ENCODE assay signal across 34 cellular contexts in the genomic region with DNA sequence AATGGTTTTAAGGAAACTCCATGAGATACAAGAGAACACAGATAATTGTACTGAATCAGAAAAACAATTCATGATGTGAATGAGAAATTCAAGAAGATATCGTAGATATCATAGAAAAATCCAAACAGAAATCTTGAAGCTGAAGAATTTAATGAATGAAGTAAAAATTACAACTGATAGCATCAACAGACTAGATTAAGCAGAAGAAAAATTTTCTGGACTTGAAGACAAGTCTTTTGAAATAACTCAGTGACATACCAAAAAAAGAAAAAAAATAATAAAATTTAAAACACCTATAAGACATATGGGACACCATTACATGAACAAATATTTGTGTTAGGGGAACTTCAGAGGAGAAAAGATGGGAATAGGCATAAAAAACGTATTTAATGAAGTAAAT.
"Had no signal": no experiment of that assay in that cellular context is flagged by ENCODE, and none has a peak within 500 bp of the region (broad histone marks: within the 10 kb centered on the region; RNA-seq: fewer than 3 reads in every experiment).

No MANE protein-coding gene starts in this region.

- DNase-seq: activated effector memory CD4-positive, alpha-beta T cell treated with anti-CD3 and anti-CD28 coated beads, Interleukin-2, amount 50 U/mL, for 16 hours; activated effector memory CD4-positive, alpha-beta T cell treated with Interleukin-2 at 50 U/mL for 16 hours; activated gamma-delta T cell; activated gamma-delta T cell treated with Interleukin-2 at 50 U/mL for 16 hours; activated naive CD4-positive, alpha-beta T cell; activated naive CD4-positive, alpha-beta T cell treated with anti-CD3 and anti-CD28 coated beads for 36 hours; activated naive CD4-positive, alpha-beta T cell treated with anti-CD3 and anti-CD28 coated beads, Interleukin-2, amount 10 ng/mL, durations not matched to agents 7 days and 5 days; activated naive CD4-positive, alpha-beta T cell treated with anti-CD3 and anti-CD28 coated beads, Interleukin-2, amount 50 U/mL, for 16 hours; activated naive CD4-positive, alpha-beta T cell treated with Interleukin-2 at 50 U/mL for 16 hours; activated naive CD8-positive, alpha-beta T cell treated with anti-CD3 and anti-CD28 coated beads for 36 hours; activated naive CD8-positive, alpha-beta T cell treated with anti-CD3 and anti-CD28 coated beads, Interleukin-2, amount 10 ng/mL, durations not matched to agents 7 days and 5 days; activated naive CD8-positive, alpha-beta T cell treated with anti-CD3 and anti-CD28 coated beads, Interleukin-2, amount 50 U/mL, for 24 hours; activated T-cell treated with anti-CD3 and anti-CD28 coated beads, Interleukin-2, amount 50 U/mL, for 1 hour; activated T-cell treated with anti-CD3 and anti-CD28 coated beads, Interleukin-2, amount 50 U/mL, for 24 hours; activated T-cell treated with anti-CD3 and anti-CD28 coated beads, Interleukin-2, amount 50 U/mL, for 4 hours; activated T-cell treated with anti-CD3 and anti-CD28 coated beads, Interleukin-2, amount 50 U/mL, for 48 hours; activated T-cell treated with anti-CD3 and anti-CD28 coated beads, Interleukin-2, amount 50 U/mL, for 72 hours; adrenal gland; amniotic stem cell; amygdala; anterior cingulate cortex; aorta; body of pancreas; brain microvascular endothelial cell; caudate nucleus; central memory CD4-positive, alpha-beta T cell; cerebellar nuclear complex had no signal

- H3K27ac ChIP-seq: adrenal gland, ascending aorta, body of pancreas, brain microvascular endothelial cell, breast epithelium, cardiac muscle cell had no signal

- FAIRE-seq: astrocyte, bronchial epithelial cell had no signal

- H3K27me3 ChIP-seq: adrenal gland, ascending aorta, body of pancreas, brain microvascular endothelial cell, breast epithelium, cardiac muscle cell had no signal

- H3K4me3 ChIP-seq: adrenal gland, ascending aorta, body of pancreas, breast epithelium, cardiac muscle cell had no signal

- H3K9me3 ChIP-seq: adrenal gland, ascending aorta, body of pancreas had no signal

- H3K36me3 ChIP-seq: adrenal gland, ascending aorta, brain microvascular endothelial cell, breast epithelium, cardiac muscle cell had no signal

- H3K4me1 ChIP-seq: adrenal gland, ascending aorta, body of pancreas, breast epithelium had no signal

- ATAC-seq: activated naive CD4-positive, alpha-beta T cell treated with anti-CD3 and anti-CD28 coated beads, Interleukin-2, amount 50 U/mL, for 72 hours; activated naive CD8-positive, alpha-beta T cell treated with anti-CD3 and anti-CD28 coated beads, Interleukin-2, amount 50 U/mL, for 24 hours; activated T-cell treated with anti-CD3 and anti-CD28 coated beads, Interleukin-2, amount 50 U/mL, for 4 hours; activated T-cell treated with anti-CD3 and anti-CD28 coated beads, Interleukin-2, amount 50 U/mL, for 72 hours; activated T-helper 17 cell treated with anti-CD3 and anti-CD28 coated beads, Interleukin-2, amount 50 U/mL, for 72 hours; body of pancreas had no signal
